Comparison of ENCODE assay signal across 32 cellular contexts in genomic region chr7:125984795-125985194, GRCh38.
"Had no signal": no experiment of that assay in that cellular context is flagged by ENCODE, and none has a peak within 500 bp of the region (broad histone marks: within the 10 kb centered on the region; RNA-seq: fewer than 3 reads in every experiment).

No MANE protein-coding gene starts in this region.

- H3K4me3 ChIP-seq: coronary artery, dorsolateral prefrontal cortex, esophagus muscularis mucosa, gastrocnemius medialis had no signal

- H3K27me3 ChIP-seq: brain microvascular endothelial cell, dorsolateral prefrontal cortex, esophagus muscularis mucosa, foreskin keratinocyte, gastrocnemius medialis had no signal

- H3K36me3 ChIP-seq: brain microvascular endothelial cell, esophagus muscularis mucosa, gastrocnemius medialis had no signal

- H3K4me1 Mint-ChIP-seq: activated CD4-positive, alpha-beta T cell treated with anti-CD3 and anti-CD28 coated beads, Interleukin-2, amount 10 ng/mL, durations not matched to agents 7 days and 5 days; activated T-helper 17 cell treated with anti-CD3 and anti-CD28 coated beads, Interleukin-2, amount 50 U/mL, for 72 hours; central memory CD8-positive, alpha-beta T cell; T-helper 17 cell had no signal

- H3K36me3 Mint-ChIP-seq: activated naive CD8-positive, alpha-beta T cell had no signal

- H3K4me1 ChIP-seq: esophagus muscularis mucosa, foreskin keratinocyte, gastrocnemius medialis had no signal

- H3K27ac Mint-ChIP-seq: activated CD4-positive, alpha-beta T cell treated with anti-CD3 and anti-CD28 coated beads, Interleukin-2, amount 10 ng/mL, durations not matched to agents 7 days and 5 days; activated CD8-positive, alpha-beta T cell treated with anti-CD3 and anti-CD28 coated beads for 36 hours; activated naive CD8-positive, alpha-beta T cell; activated T-helper 17 cell treated with anti-CD3 and anti-CD28 coated beads, Interleukin-2, amount 50 U/mL, for 72 hours; dendritic cell treated with granulocyte-macrophage colony-stimulating factor and Interleukin-4, amounts not matched to agents 40 ng/mL and 50 ng/mL, for 4 days; T-helper 17 cell; T-helper 2 cell treated with Interferon-gamma antibody and Interleukin-4, amounts not matched to agents 5 μg/mL and 100 μg/mL, for 36 hours had no signal

- FAIRE-seq: astrocyte, bronchial epithelial cell had no signal

- H3K9me3 ChIP-seq: esophagus muscularis mucosa, gastrocnemius medialis had no signal

- DNase-seq: activated CD4-positive, alpha-beta T cell treated with anti-CD3 and anti-CD28 coated beads for 1 hour; activated CD4-positive, alpha-beta T cell treated with anti-CD3 and anti-CD28 coated beads for 4 hours; activated CD4-positive, alpha-beta T cell treated with anti-CD3 and anti-CD28 coated beads, Interleukin-2, amount 10 ng/mL, durations not matched to agents 7 days and 5 days; activated CD4-positive, alpha-beta T cell treated with anti-CD3 and anti-CD28 coated beads, Interleukin-2, amount 50 U/mL, for 4 hours; activated CD8-positive, alpha-beta memory T cell treated with anti-CD3 and anti-CD28 coated beads for 24 hours; activated CD8-positive, alpha-beta T cell treated with anti-CD3 and anti-CD28 coated beads for 36 hours; activated effector memory CD4-positive, alpha-beta T cell treated with Interleukin-2 at 50 U/mL for 16 hours; activated gamma-delta T cell treated with Interleukin-2 at 50 U/mL for 16 hours; activated naive CD4-positive, alpha-beta T cell treated with anti-CD3 and anti-CD28 coated beads, Interleukin-2, amount 50 U/mL, for 16 hours; activated naive CD4-positive, alpha-beta T cell treated with Interleukin-2 at 50 U/mL for 16 hours; activated T-cell treated with anti-CD3 and anti-CD28 coated beads, Interleukin-2, amount 50 U/mL, for 4 hours; amniotic stem cell; anterior cingulate cortex; brain microvascular endothelial cell; dorsolateral prefrontal cortex; effector memory CD4-positive, alpha-beta T cell; erythroblast; foreskin keratinocyte; gastrocnemius medialis; head of caudate nucleus; T-helper 1 cell; T-helper 17 cell; T1000 had no signal

- H3K27me3 Mint-ChIP-seq: activated CD4-positive, alpha-beta T cell treated with anti-CD3 and anti-CD28 coated beads, Interleukin-2, amount 10 ng/mL, durations not matched to agents 7 days and 5 days; activated CD8-positive, alpha-beta T cell treated with anti-CD3 and anti-CD28 coated beads for 36 hours; activated naive CD8-positive, alpha-beta T cell; activated T-helper 17 cell treated with anti-CD3 and anti-CD28 coated beads, Interleukin-2, amount 50 U/mL, for 72 hours; central memory CD8-positive, alpha-beta T cell; dendritic cell treated with granulocyte-macrophage colony-stimulating factor and Interleukin-4, amounts not matched to agents 40 ng/mL and 50 ng/mL, for 4 days; T-helper 17 cell had no signal

- H3K4me3 Mint-ChIP-seq: activated CD4-positive, alpha-beta T cell treated with anti-CD3 and anti-CD28 coated beads, Interleukin-2, amount 10 ng/mL, durations not matched to agents 7 days and 5 days; activated CD8-positive, alpha-beta T cell treated with anti-CD3 and anti-CD28 coated beads for 36 hours; activated naive CD8-positive, alpha-beta T cell; activated T-cell treated with anti-CD3 and anti-CD28 coated beads, Interleukin-2, amount 50 U/mL, for 4 hours; activated T-helper 17 cell treated with anti-CD3 and anti-CD28 coated beads, Interleukin-2, amount 50 U/mL, for 72 hours; central memory CD8-positive, alpha-beta T cell; dendritic cell treated with granulocyte-macrophage colony-stimulating factor and Interleukin-4, amounts not matched to agents 40 ng/mL and 50 ng/mL, for 4 days; T-helper 17 cell; T-helper 2 cell treated with Interferon-gamma antibody and Interleukin-4, amounts not matched to agents 5 μg/mL and 100 μg/mL, for 36 hours had no signal

- H3K27ac ChIP-seq: brain microvascular endothelial cell, coronary artery, dorsolateral prefrontal cortex, esophagus muscularis mucosa, foreskin keratinocyte, gastrocnemius medialis had no signal
